Comparison of ENCODE assay signal across 14 cellular contexts in genomic region chr13:56909896-56910600, GRCh38.
DNase-seq lines count a peak whose midpoint lies in the region; TF ChIP-seq lines count a peak whose summit lies in the region.
"Had no signal": no experiment of that assay in that cellular context is flagged by ENCODE, and none has a peak within 500 bp of the region (broad histone marks: within the 10 kb centered on the region; RNA-seq: fewer than 3 reads in every experiment).

No MANE protein-coding gene starts in this region.

- no peaks in the 10 kb centered on the region for H3K27me3 ChIP-seq in dorsolateral prefrontal cortex

- no peak for TF ChIP-seq CTCF in dorsolateral prefrontal cortex (IDR thresholded peaks at IDR 0.05 in 54 of 56, conservative IDR thresholded peaks at IDR 0.05 in 2 of 56; ENCODE audit: low read depth in 1 of 56, partially characterized antibody in 56 of 56)

- H3K4me3 ChIP-seq in dorsolateral prefrontal cortex: no peak overlapping the region

- intact Hi-C loops in dorsolateral prefrontal cortex (cut with DNase I) (no loop called here), posterior cingulate gyrus (cut with DNase I) (no loop called here)

- peak; percentile 31 to 80 for DNase-seq in NCI-H526 (lab: John Stamatoyannopoulos, UW)
- peak in 8 of 10 donors; percentile 26 to 72 (median 54) for DNase-seq in dorsolateral prefrontal cortex
- DNase-seq in posterior cingulate gyrus: peak in 8 of 10 donors; percentile 50 to 94 (median 64)
- DNase-seq in NCI-H82 (lab: John Stamatoyannopoulos, UW): no peak
- no peak for DNase-seq in NCI-H446 treated with DMSO at 0.1 percent for 48 hours (lab: John Stamatoyannopoulos, UW)
- DNase-seq in A172 (ENCODE audit: low spot score): no peak
- no peak for DNase-seq in stimulated activated CD4-positive, alpha-beta T cell treated with anti-CD3 and anti-CD28 coated beads, Interleukin-4, amount 100 ng/mL, for 1 hour
- DNase-seq: Caco-2; CD8-positive, alpha-beta memory T cell; DMS53; GF-D8; HCEC 1CT; HFFc6; IMR-90 had no signal

- H3K27ac ChIP-seq in dorsolateral prefrontal cortex: no peak overlapping the region

Comparison
In these comparisons a context has a peak if more than half of its experiments do, and no peak if none do; other contexts are left out.
1. DNase-seq: peak in NCI-H526 (2 of 2), dorsolateral prefrontal cortex (8 of 10) and posterior cingulate gyrus (8 of 10); none in NCI-H82 (single experiment), NCI-H446 treated with DMSO at 0.1 percent for 48 hours (single experiment), A172 (single experiment) and stimulated activated CD4-positive, alpha-beta T cell treated with anti-CD3 and anti-CD28 coated beads, Interleukin-4, amount 100 ng/mL, for 1 hour (single experiment).